In genomic region chr3:170357176-170357919, GRCh38 we compare ENCODE assay signal across 8 cellular contexts. TPM values are rescaled to one million over a fixed set of nuclear protein-coding genes. Genes with fewer than 3 reads are reported as not detected.
DNase-seq lines count a peak whose midpoint lies in the region; TF ChIP-seq lines count a peak whose summit lies in the region.

Gene SKIL (plus strand): TSS chr3:170357715. CDS start chr3:170360332, 2,617 bp downstream.

- H3K27ac ChIP-seq in CD8-positive, alpha-beta memory T cell (ENCODE audit: low read depth, low read length) = peak within 1 kb of the TSS; percentile 92

- peak; percentile 5 for TF ChIP-seq CTCF in GM20000 (IDR thresholded peaks at IDR 0.05; ENCODE audit: extremely low read depth, missing control alignments)

- CTCF ChIA-PET in CD8-positive, alpha-beta memory T cell (lab: Charles Lee) = interaction anchor here (0.7 to 2.3 kb wide), 6 partner anchors 18 to 178 kb away, joined by 3 to 7 read pairs (median 4); partner anchors contain the start of gene PHC3

- peak within 1 kb of the TSS; percentile 95 to 100 (median 99) for H3K27ac Mint-ChIP-seq in CD8-positive, alpha-beta memory T cell

- peaks cover 0 to 2% (median 0%) of the 10 kb centered on the region in 5 donors for H3K9me3 Mint-ChIP-seq in CD8-positive, alpha-beta memory T cell

- H3K4me1 Mint-ChIP-seq in CD8-positive, alpha-beta memory T cell = peaks cover 30 to 68% (median 52%) of the 10 kb centered on the region in 3 donors

- H3K4me1 ChIP-seq in CD8-positive, alpha-beta memory T cell (ENCODE audit: insufficient read depth, low read length) = peaks cover 20% of the 10 kb centered on the region

- H3K27me3 Mint-ChIP-seq in CD8-positive, alpha-beta memory T cell = peaks cover 0 to 2% of the 10 kb centered on the region in 2 donors

- H3K27me3 ChIP-seq in CD8-positive, alpha-beta memory T cell (ENCODE audit: insufficient read depth, low read length, poor library complexity, severe bottlenecking) = no peaks in the 10 kb centered on the region

- H3K4me3 ChIP-seq in CD8-positive, alpha-beta memory T cell (ENCODE audit: low read length) = peak within 1 kb of the TSS; percentile 54

- H3K9me3 ChIP-seq in CD8-positive, alpha-beta memory T cell (ENCODE audit: low read length) = no peaks in the 10 kb centered on the region

- no peaks in the 10 kb centered on the region for H3K36me3 ChIP-seq in CD8-positive, alpha-beta memory T cell (ENCODE audit: insufficient read depth, low read length)

- peak; percentile 95 to 99 (median 97) for DNase-seq in CD8-positive, alpha-beta memory T cell
- DNase-seq in GM20000 (ENCODE audit: low spot score) (peak; percentile 93), HS-5 (ENCODE audit: low read depth) (peak; percentile 63), NK-92 (lab: John Stamatoyannopoulos, UW; ENCODE audit: unreplicated experiment) (peak; percentile 82), medulla oblongata (ENCODE audit: extremely low spot score) (peak; percentile 96)
- DNase-seq in activated CD8-positive, alpha-beta memory T cell treated with anti-CD3 and anti-CD28 coated beads for 24 hours = peak; percentile 97
- peak; percentile 97 for DNase-seq in effector CD4-positive, alpha-beta T cell
- peak; percentile 89 to 95 (median 92) for DNase-seq in stimulated activated CD4-positive, alpha-beta T cell treated with anti-CD3 and anti-CD28 coated beads, TNF-alpha, amount 100 ng/mL, for 48 hours (ENCODE audit: low read depth in 3 of 3)

- H3K4me3 Mint-ChIP-seq in CD8-positive, alpha-beta memory T cell = peak within 1 kb of the TSS; percentile 89 to 97 (median 91)

- peaks cover 0 to 33% (median 11%) of the 10 kb centered on the region in 3 donors for H3K36me3 Mint-ChIP-seq in CD8-positive, alpha-beta memory T cell

- POLR2A ChIA-PET in CD8-positive, alpha-beta memory T cell (lab: Charles Lee) = interaction anchor here (0.6 to 4.2 kb wide), 14 partner anchors 12 to 593 kb away, joined by 3 to 20 read pairs (median 4); partner anchors contain the start of genes ACTRT3, MYNN, PHC3 and PRKCI

RNA-seq across cellular contexts. Expression of gene SKIL, which starts in this region (rescaled TPM):
- total RNA-seq in CD8-positive, alpha-beta memory T cell = 10 to 100 TPM; 25.9 to 29.0 TPM
- 3.2 TPM for polyA plus RNA-seq in CD8-positive, alpha-beta memory T cell

Comparison
In these comparisons a context has a peak if more than half of its experiments do, and no peak if none do; other contexts are left out.
1. Peak in every context shown above with its lines: DNase-seq, H3K4me3 ChIP-seq and H3K27ac ChIP-seq.